ENCODE assay signal across 8 cellular contexts in the genomic region with DNA sequence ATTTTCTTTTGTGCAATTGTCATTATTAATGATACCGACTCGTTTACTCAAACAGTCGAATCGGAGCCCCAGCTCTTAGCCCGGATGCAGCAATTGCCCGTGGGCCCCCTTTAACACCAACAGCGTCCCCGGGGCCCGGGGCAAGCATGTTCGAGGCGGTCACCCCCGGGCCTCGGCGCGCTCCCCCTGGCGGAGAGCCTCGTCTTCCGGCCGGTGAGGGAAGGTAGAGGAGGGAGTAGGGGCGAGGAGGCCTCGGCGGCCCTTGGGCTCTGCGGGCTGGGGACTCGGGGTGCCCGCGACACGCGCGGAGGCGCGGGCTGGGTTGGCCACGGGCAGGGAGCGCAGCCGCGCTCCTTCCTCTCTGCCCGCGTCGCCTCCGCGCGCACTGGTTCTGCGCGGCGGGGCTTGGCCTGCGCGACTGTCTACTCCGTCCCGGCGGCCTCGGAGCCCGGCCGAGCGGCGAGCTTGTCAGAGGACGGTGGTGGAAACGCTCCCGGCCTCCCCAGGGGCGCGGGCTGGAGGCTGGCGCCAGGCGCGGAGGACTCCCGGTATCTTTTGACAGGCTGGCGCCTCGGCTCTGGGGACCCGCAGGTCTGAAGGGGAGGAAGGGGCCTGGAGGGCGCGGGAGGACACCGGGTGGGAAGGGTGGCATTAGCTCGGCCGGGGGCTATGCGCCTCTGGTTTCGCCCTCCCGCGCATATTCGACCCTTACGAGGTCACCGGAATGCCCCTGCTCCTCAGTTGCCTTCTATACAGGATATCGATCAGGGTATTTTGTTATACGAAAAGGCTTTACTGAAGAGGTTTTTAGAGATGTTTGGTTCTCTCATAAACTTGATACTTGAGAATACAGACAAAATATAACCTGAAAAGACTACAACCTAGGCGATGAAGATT. TPM values are rescaled to one million over a fixed set of nuclear protein-coding genes. Genes with fewer than 3 reads are reported as not detected.
A peak's percentile ranks its signal among the peaks of the same experiment; 100 is the strongest.
DNase-seq lines count a peak whose midpoint lies in the region; ATAC-seq and TF ChIP-seq lines count a peak whose summit lies in the region.

No MANE protein-coding gene starts in this region.

- H3K4me1 Mint-ChIP-seq in activated CD4-positive, alpha-beta T cell treated with anti-CD3 and anti-CD28 coated beads, Interleukin-2, amount 10 ng/mL, durations not matched to agents 7 days and 5 days, result peaks cover 39% of the 10 kb centered on the region

- CTCF ChIA-PET in activated CD4-positive, alpha-beta T cell treated with anti-CD3 and anti-CD28 coated beads, Interleukin-2, amount 10 ng/mL, durations not matched to agents 7 days and 5 days (lab: Charles Lee), result interaction anchor here (0.6 to 3.6 kb wide), 19 partner anchors 9 to 211 kb away, joined by 3 to 21 read pairs (median 4); a partner anchor contains a TSS

- POLR2A ChIA-PET in activated CD4-positive, alpha-beta T cell treated with anti-CD3 and anti-CD28 coated beads, Interleukin-2, amount 10 ng/mL, durations not matched to agents 7 days and 5 days (lab: Charles Lee), result interaction anchor here (0.8 kb wide), 1 partner anchor 26 kb away, joined by 3 read pairs; no protein-coding TSS in a partner anchor

- peak overlapping the region; percentile 71 to 92 (median 89) for H3K27ac ChIP-seq in right lobe of liver

- no peaks in the 10 kb centered on the region for H3K27me3 ChIP-seq in right lobe of liver

- intact Hi-C loops in right lobe of liver (cut with DNase I), result no loop called here

- no peaks in the 10 kb centered on the region for H3K36me3 ChIP-seq in right lobe of liver

- peak overlapping the region; percentile 81 for H3K4me3 Mint-ChIP-seq in activated CD4-positive, alpha-beta T cell treated with anti-CD3 and anti-CD28 coated beads, Interleukin-2, amount 10 ng/mL, durations not matched to agents 7 days and 5 days

- TF ChIP-seq POLR2A in right lobe of liver (IDR thresholded peaks at IDR 0.05), result peak; percentile 63

- H3K36me3 Mint-ChIP-seq in activated CD4-positive, alpha-beta T cell treated with anti-CD3 and anti-CD28 coated beads, Interleukin-2, amount 10 ng/mL, durations not matched to agents 7 days and 5 days (ENCODE audit: low read depth), result peaks cover 7% of the 10 kb centered on the region

- peaks cover 0 to 8% (median 2%) of the 10 kb centered on the region in 4 donors for H3K4me1 ChIP-seq in right lobe of liver

- peak overlapping the region; percentile 80 to 88 (median 85) for H3K4me3 ChIP-seq in right lobe of liver

- H3K9me3 Mint-ChIP-seq in activated CD4-positive, alpha-beta T cell treated with anti-CD3 and anti-CD28 coated beads, Interleukin-2, amount 10 ng/mL, durations not matched to agents 7 days and 5 days, result no peaks in the 10 kb centered on the region

- ATAC-seq in GM18867 (IDR thresholded peaks at IDR 0.05; ENCODE audit: unreplicated experiment) (peak; percentile 83), HG03095 (IDR thresholded peaks at IDR 0.05; ENCODE audit: unreplicated experiment) (peak; percentile 72), right lobe of liver (peak; percentile 81 to 87 (median 83))

- DNase-seq in AG08395 (ENCODE audit: low spot score) (peak; percentile 83), NCI-H345 treated with DMSO at 0.1 percent for 48 hours (lab: John Stamatoyannopoulos, UW; ENCODE audit: unreplicated experiment) (peak; percentile 44), dedifferentiated amniotic fluid mesenchymal stem cell (ENCODE audit: extremely low spot score) (peak; percentile 72), right lobe of liver (peak; percentile 89)
- peak; percentile 86 for DNase-seq in activated CD4-positive, alpha-beta T cell treated with anti-CD3 and anti-CD28 coated beads, Interleukin-2, amount 10 ng/mL, durations not matched to agents 7 days and 5 days
- DNase-seq in stimulated activated CD4-positive, alpha-beta T cell treated with anti-CD3 and anti-CD28 coated beads, Interleukin-4, amount 100 ng/mL, for 4 hours, result peak; percentile 76 to 85

- H3K27ac Mint-ChIP-seq in activated CD4-positive, alpha-beta T cell treated with anti-CD3 and anti-CD28 coated beads, Interleukin-2, amount 10 ng/mL, durations not matched to agents 7 days and 5 days, result peak overlapping the region; percentile 87

- under 1% methylated on average over 24 of the region's 81 CpGs for WGBS in right lobe of liver (ENCODE audit: insufficient coverage, low coverage, low lambda C conversion rate, missing lambda C conversion rate)

- H3K9me3 ChIP-seq in right lobe of liver, result no peaks in the 10 kb centered on the region

- H3K27me3 Mint-ChIP-seq in activated CD4-positive, alpha-beta T cell treated with anti-CD3 and anti-CD28 coated beads, Interleukin-2, amount 10 ng/mL, durations not matched to agents 7 days and 5 days, result peaks cover 5% of the 10 kb centered on the region

- peak; percentile 72 to 85 (median 78) for TF ChIP-seq CTCF in right lobe of liver (IDR thresholded peaks at IDR 0.05)

RNA-seq across cellular contexts. Expression of a gene that starts 1.5 kb away (rescaled TPM):
- total RNA-seq in activated CD4-positive, alpha-beta T cell treated with anti-CD3 and anti-CD28 coated beads, Interleukin-2, amount 10 ng/mL, durations not matched to agents 7 days and 5 days, result 10 to 100 TPM; 21.3 to 24.2 TPM
- 10 to 100 TPM; 12.0 to 19.4 (median 16.8) TPM for total RNA-seq in right lobe of liver

RNA-seq across cellular contexts. Expression of a gene that starts 1.6 kb away (rescaled TPM):
- 1 to 10 TPM; 6.8 to 7.6 TPM for total RNA-seq in activated CD4-positive, alpha-beta T cell treated with anti-CD3 and anti-CD28 coated beads, Interleukin-2, amount 10 ng/mL, durations not matched to agents 7 days and 5 days
- total RNA-seq in right lobe of liver, result 1 to 10 TPM; 3.8 to 7.7 (median 5.3) TPM

RNA-seq across cellular contexts. Expression of a gene that starts 26.8 kb away (rescaled TPM):
- 10 to 100 TPM; 30.3 to 32.9 TPM for total RNA-seq in activated CD4-positive, alpha-beta T cell treated with anti-CD3 and anti-CD28 coated beads, Interleukin-2, amount 10 ng/mL, durations not matched to agents 7 days and 5 days
- 10 to 100 TPM in 5 of 6 experiments, 1 to 10 TPM in 1; 9.4 to 21.4 (median 14.7) TPM for total RNA-seq in right lobe of liver

RNA-seq across cellular contexts. Expression of a gene that starts 45.4 kb away (rescaled TPM):
- 10 to 100 TPM; 92.6 to 94.9 TPM for total RNA-seq in activated CD4-positive, alpha-beta T cell treated with anti-CD3 and anti-CD28 coated beads, Interleukin-2, amount 10 ng/mL, durations not matched to agents 7 days and 5 days
- 10 to 100 TPM; 21.6 to 47.4 (median 29.2) TPM for total RNA-seq in right lobe of liver

Comparison
In these comparisons a context has a peak if more than half of its experiments do, and no peak if none do; other contexts are left out.
1. Peak in every context shown above with its lines: DNase-seq, ATAC-seq, H3K4me3 ChIP-seq and H3K27ac ChIP-seq.